16 cellular contexts compared by ENCODE assay signal in genomic region chr5:73513996-73514395, GRCh38.
"Had no signal": no experiment of that assay in that cellular context is flagged by ENCODE, and none has a peak within 500 bp of the region (broad histone marks: within the 10 kb centered on the region; RNA-seq: fewer than 3 reads in every experiment).

No MANE protein-coding gene starts in this region.

- H3K27me3 ChIP-seq: ascending aorta, heart left ventricle had no signal

- FAIRE-seq: endometrium, frontal cortex, islet of Langerhans had no signal

- H3K4me1 ChIP-seq: ascending aorta, heart left ventricle, left ventricle myocardium inferior, prostate gland had no signal

- H3K4me3 ChIP-seq: ascending aorta, heart left ventricle, left ventricle myocardium inferior, prostate gland had no signal

- H3K9me3 Mint-ChIP-seq: activated T-helper 1 cell treated with anti-CD3 and anti-CD28 coated beads, Interleukin-12 subunit alpha, Interleukin-12 subunit beta, Interleukin-2, Interleukin-4 antibody, amounts not matched to agents 30 ng/mL and 10 ng/mL and 1 ng/mL, durations not matched to agents 14 hours and 24 hours and 36 hours; memory B cell; nephron progenitor cell; WTC11 had no signal

- H3K27me3 Mint-ChIP-seq: memory B cell had no signal

- H3K9me3 ChIP-seq: ascending aorta, heart left ventricle, left ventricle myocardium inferior, prostate gland had no signal

- H3K27ac ChIP-seq: ascending aorta, heart left ventricle, left ventricle myocardium inferior, prostate gland had no signal

- H3K27ac Mint-ChIP-seq: activated T-helper 1 cell treated with anti-CD3 and anti-CD28 coated beads, Interleukin-12 subunit alpha, Interleukin-12 subunit beta, Interleukin-2, Interleukin-4 antibody, amounts not matched to agents 30 ng/mL and 10 ng/mL and 1 ng/mL, durations not matched to agents 14 hours and 24 hours and 36 hours; memory B cell; nephron progenitor cell; WTC11 had no signal

- DNase-seq: activated CD4-positive, alpha-beta T cell treated with anti-CD3 and anti-CD28 coated beads for 48 hours; activated naive CD4-positive, alpha-beta T cell; heart left ventricle; left ventricle myocardium inferior; nephron progenitor cell; stimulated activated CD4-positive, alpha-beta T cell treated with anti-CD3 and anti-CD28 coated beads, Interleukin-12 subunit alpha, Interleukin-12 subunit beta, amount 100 ng/mL, for 4 hours; stimulated activated naive CD4-positive, alpha-beta T cell treated with Interleukin-2 at 50 U/mL for 16 hours had no signal

- H3K36me3 Mint-ChIP-seq: WTC11 had no signal

- ATAC-seq: heart left ventricle, sciatic nerve, WTC11 had no signal

- H3K36me3 ChIP-seq: ascending aorta, heart left ventricle, left ventricle myocardium inferior, prostate gland had no signal

- H3K4me3 Mint-ChIP-seq: activated T-helper 1 cell treated with anti-CD3 and anti-CD28 coated beads, Interleukin-12 subunit alpha, Interleukin-12 subunit beta, Interleukin-2, Interleukin-4 antibody, amounts not matched to agents 30 ng/mL and 10 ng/mL and 1 ng/mL, durations not matched to agents 14 hours and 24 hours and 36 hours; memory B cell; nephron progenitor cell; WTC11 had no signal

- H3K4me1 Mint-ChIP-seq: memory B cell, nephron progenitor cell had no signal
